In genomic region chr6:31907158-31907813, GRCh38 we compare ENCODE assay signal across 7 cellular contexts. TPM values are rescaled to one million over a fixed set of nuclear protein-coding genes. Genes with fewer than 3 reads are reported as not detected.
DNase-seq lines count a peak whose midpoint lies in the region; ATAC-seq and TF ChIP-seq lines count a peak whose summit lies in the region.
"Had no signal": no experiment of that assay in that cellular context is flagged by ENCODE, and none has a peak within 500 bp of the region (broad histone marks: within the 10 kb centered on the region; RNA-seq: fewer than 3 reads in every experiment).

No MANE protein-coding gene starts in this region.

- peak; percentile 45 for DNase-seq in HK-2 (ENCODE audit: unreplicated experiment)
- peak; percentile 81 for DNase-seq in SKM-1 treated with dmso at 0.1 percent for 144 hours (lab: John Stamatoyannopoulos, UW; ENCODE audit: unreplicated experiment)
- no peak for DNase-seq in omental fat pad (ENCODE audit: low spot score)
- no peak for DNase-seq in GM13977 (ENCODE audit: low spot score)
- DNase-seq in stimulated activated CD4-positive, alpha-beta T cell treated with anti-CD3 and anti-CD28 coated beads, Interleukin-12 subunit alpha, Interleukin-12 subunit beta, amount 100 ng/mL, for 4 hours, result no peak
- DNase-seq: activated naive CD4-positive, alpha-beta T cell treated with Interleukin-2 at 50 U/mL for 16 hours; SHP77 treated with DMSO at 0.1 percent for 48 hours had no signal

- TF ChIP-seq CTCF in omental fat pad (IDR thresholded peaks at IDR 0.05) (no peak), GM13977 (IDR thresholded peaks at IDR 0.05; ENCODE audit: extremely low read depth, insufficient read depth, missing control alignments) (no peak)

- in situ Hi-C loops in GM13977 (cut with MboI; ENCODE audit: low pct_unique_long_range_greater_than_20kb, low sequenced_read_pairs, unreplicated experiment), result no loop called here

- ATAC-seq in omental fat pad (ENCODE audit: low FRiP score), result peak; percentile 38

RNA-seq across cellular contexts. Expression of gene ZBTB12, which starts 5.4 kb away (rescaled TPM):
- total RNA-seq in omental fat pad, result 1 to 10 TPM in 3 of 4 donors, under 1 TPM in 1; 0.48 to 1.9 (median 1.4) TPM

RNA-seq across cellular contexts. Expression of gene EHMT2, which starts 9.8 kb away (rescaled TPM):
- total RNA-seq in omental fat pad, result 10 to 100 TPM; 17.4 to 25.9 (median 20.0) TPM

RNA-seq across cellular contexts. Expression of gene C2, which starts 20.2 kb away (rescaled TPM):
- total RNA-seq in omental fat pad, result 10 to 100 TPM; 30.6 to 96.1 (median 46.0) TPM

RNA-seq across cellular contexts. Expression of gene SLC44A4, which starts 28.5 kb away (rescaled TPM):
- total RNA-seq in omental fat pad, result under 1 TPM in 3 of 4 donors, not detected in 1; 0.19 to 0.84 (median 0.38) TPM

RNA-seq across cellular contexts. Expression of gene CFB, which starts 38.6 kb away (rescaled TPM):
- total RNA-seq in omental fat pad, result 1,000 to 10,000 TPM in 1 of 4 donors, 100 to 1,000 TPM in 2, 10 to 100 TPM in 1; 16.7 to 1,024 (median 264) TPM

Comparison
In these comparisons a context has a peak if more than half of its experiments do, and no peak if none do; other contexts are left out.
1. DNase-seq: peak in HK-2 (single experiment) and SKM-1 treated with dmso at 0.1 percent for 144 hours (single experiment); none in omental fat pad (single experiment), GM13977 (single experiment) and stimulated activated CD4-positive, alpha-beta T cell treated with anti-CD3 and anti-CD28 coated beads, Interleukin-12 subunit alpha, Interleukin-12 subunit beta, amount 100 ng/mL, for 4 hours (single experiment).